ENCODE assay signal across 4 cellular contexts in the genomic region with DNA sequence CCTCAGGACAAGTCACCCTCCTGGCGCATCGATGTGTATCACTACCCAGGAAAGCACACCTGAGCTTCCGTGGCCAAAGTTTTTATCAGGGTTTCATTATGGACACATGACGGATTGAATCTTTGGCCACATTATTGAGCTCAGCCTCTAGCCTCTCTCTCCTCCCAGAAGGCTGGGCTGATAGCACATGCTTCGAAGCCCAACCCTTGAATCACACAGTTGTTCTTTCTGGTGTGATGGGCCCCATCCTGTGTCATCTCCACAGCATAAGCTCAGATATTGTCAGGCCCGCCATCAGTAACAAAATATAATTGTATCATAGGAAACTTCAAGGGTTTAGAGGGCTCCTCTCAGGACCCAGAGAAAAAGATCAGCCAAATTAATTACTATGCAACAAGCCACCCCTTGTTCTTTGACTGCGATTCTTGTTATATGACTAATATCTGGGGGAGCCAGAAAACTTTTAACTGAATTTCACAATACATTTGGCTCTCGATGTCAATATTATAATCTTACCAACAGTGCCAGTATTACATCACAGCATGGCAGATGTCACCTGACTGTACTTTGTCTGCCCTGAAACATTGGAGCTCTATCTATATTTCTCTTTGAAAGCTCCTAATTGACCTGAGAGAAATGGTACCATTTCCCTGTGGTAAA. TPM values are rescaled to one million over a fixed set of nuclear protein-coding genes. Genes with fewer than 3 reads are reported as not detected.
"Had no signal": no experiment of that assay in that cellular context is flagged by ENCODE, and none has a peak within 500 bp of the region (broad histone marks: within the 10 kb centered on the region; RNA-seq: fewer than 3 reads in every experiment).

No MANE protein-coding gene starts in this region.

RNA-seq across cellular contexts. Expression of a gene that starts 48.8 kb away (rescaled TPM):
- total RNA-seq: lower leg skin, lung microvascular endothelial cell had no signal
- polyA plus RNA-seq: naive thymus-derived CD4-positive, alpha-beta T cell; neural cell had no signal
